ENCODE assay signal across 11 cellular contexts in genomic region chr2:20103514-20103913, GRCh38. TPM values are rescaled to one million over a fixed set of nuclear protein-coding genes. Genes with fewer than 3 reads are reported as not detected.
DNase-seq lines count a peak whose midpoint lies in the region; ATAC-seq and TF ChIP-seq lines count a peak whose summit lies in the region.
"Had no signal": no experiment of that assay in that cellular context is flagged by ENCODE, and none has a peak within 500 bp of the region (broad histone marks: within the 10 kb centered on the region; RNA-seq: fewer than 3 reads in every experiment).

No MANE protein-coding gene starts in this region.

- intact Hi-C loops in HCT116 (cut with micrococcal nuclease) = loop anchor here (1.0 kb wide), 1 partner anchor 188 kb away; no protein-coding TSS in a partner anchor
- intact Hi-C loops in activated naive CD4-positive, alpha-beta T cell treated with anti-CD3 and anti-CD28 coated beads for 36 hours (cut with micrococcal nuclease) = loop anchor here (2.0 kb wide), 1 partner anchor 121 kb away; the partner anchor contains the start of gene SDC1

- H3K27ac Mint-ChIP-seq in activated naive CD4-positive, alpha-beta T cell treated with anti-CD3 and anti-CD28 coated beads for 36 hours = no peak overlapping the region
- H3K27ac Mint-ChIP-seq: T-helper 1 cell treated with Interleukin-12 subunit alpha and Interleukin-12 subunit beta and Interleukin-4 antibody, amounts not matched to agents 30 μg/mL and 1 μg/mL, for 36 hours had no signal

- H3K36me3 ChIP-seq in HCT116 (ENCODE audit: control insufficient read depth in 1 of 2, insufficient read depth in 2 of 2, low read length in 2 of 2) = no peaks in the 10 kb centered on the region

- no peak overlapping the region for H3K4me3 Mint-ChIP-seq in activated naive CD4-positive, alpha-beta T cell treated with anti-CD3 and anti-CD28 coated beads for 36 hours
- H3K4me3 Mint-ChIP-seq: T-helper 1 cell treated with Interleukin-12 subunit alpha and Interleukin-12 subunit beta and Interleukin-4 antibody, amounts not matched to agents 30 μg/mL and 1 μg/mL, for 36 hours had no signal

- RAD21 ChIA-PET in HCT116 (lab: Charles Lee; ENCODE audit: low non-redundant PET in 1 of 2, low total read pairs in 2 of 2, uncharacterized antibody in 2 of 2, unreplicated experiment in 2 of 2) = interaction anchor here in 1 of 2 experiments (1.0 kb wide), 1 partner anchor 188 kb away, joined by 3 read pairs; no protein-coding TSS in a partner anchor

- no peaks in the 10 kb centered on the region for H3K79me2 ChIP-seq in HCT116 (ENCODE audit: insufficient read depth, low read length)

- H3K4me3 ChIP-seq in AG09309 (ENCODE audit: control insufficient read depth, low read depth, low read length) (no peak overlapping the region), HCT116 (replicated peaks in 1 of 2; ENCODE audit: low read depth in 1 of 2, low read length in 2 of 2) (no peak overlapping the region)

- H3K27me3 ChIP-seq in HCT116 (ENCODE audit: insufficient read depth, low read length) (no peaks in the 10 kb centered on the region), foreskin keratinocyte (no peaks in the 10 kb centered on the region)

- TF ChIP-seq POLR2A in HCT116 (IDR thresholded peaks at IDR 0.05; ENCODE audit: borderline replicate concordance, extremely low read depth, insufficient read depth, insufficient read length) = no peak

- POLR2A ChIA-PET in HCT116 (lab: Charles Lee) (interaction anchor here (1.2 kb wide), 1 partner anchor 187 kb away, joined by 3 read pairs; no protein-coding TSS in a partner anchor), HEK293T (lab: Yijun Ruan, JAX) (no interaction called here)

- H3K4me2 ChIP-seq in HCT116 (ENCODE audit: low read length) = no peak overlapping the region

- no TSS peak for BruUV-seq in HCT116 (replicated peaks; lab: Mats Ljungman, UMichigan)

- DNase-seq in AG09309 (ENCODE audit: low read depth) = peak; percentile 27
- DNase-seq in HCT116 (ENCODE audit: low read depth, low spot score) = no peak
- DNase-seq in RPMI7951 (ENCODE audit: low read depth) = peak; percentile 43
- DNase-seq in foreskin keratinocyte = no peak
- DNase-seq in activated naive CD4-positive, alpha-beta T cell treated with anti-CD3 and anti-CD28 coated beads for 36 hours = no peak
- DNase-seq in NCI-H748 (lab: John Stamatoyannopoulos, UW; ENCODE audit: unreplicated experiment) = no peak
- DNase-seq in HEK293T (ENCODE audit: extremely low spot score) = no peak
- no peak for DNase-seq in amniotic stem cell (lab: John Stamatoyannopoulos, UW)
- DNase-seq: activated gamma-delta T cell treated with Interleukin-2 at 50 U/mL for 16 hours, GOT3 had no signal

- CTCF ChIA-PET in HCT116 (lab: Charles Lee) = interaction anchor here (1.1 to 1.4 kb wide), 2 partner anchors 88 to 188 kb away, joined by 3 to 10 read pairs; no protein-coding TSS in a partner anchor
- CTCF ChIA-PET in activated naive CD4-positive, alpha-beta T cell treated with anti-CD3 and anti-CD28 coated beads for 36 hours (lab: Charles Lee) = interaction anchor here (1.0 to 1.1 kb wide), 2 partner anchors 89 to 148 kb away, joined by 3 read pairs; no protein-coding TSS in a partner anchor
- CTCF ChIA-PET in HEK293T (lab: Yijun Ruan, JAX) = interaction anchor here (1.0 kb wide), 1 partner anchor 122 kb away, joined by 3 read pairs; the partner anchor contains the start of gene SDC1

- H3K36me3 Mint-ChIP-seq in activated naive CD4-positive, alpha-beta T cell treated with anti-CD3 and anti-CD28 coated beads for 36 hours (ENCODE audit: low read depth) = peaks cover 1% of the 10 kb centered on the region

- no peaks in the 10 kb centered on the region for H3K9me2 ChIP-seq in HCT116 (ENCODE audit: insufficient read depth)

- no peak overlapping the region for H3K9ac ChIP-seq in HCT116 (ENCODE audit: low read length)

- no peaks in the 10 kb centered on the region for H4K20me1 ChIP-seq in HCT116 (ENCODE audit: insufficient read depth)

- H3K27me3 Mint-ChIP-seq in activated naive CD4-positive, alpha-beta T cell treated with anti-CD3 and anti-CD28 coated beads for 36 hours (ENCODE audit: low read depth) = peaks cover 23% of the 10 kb centered on the region

- no peak overlapping the region for H2AFZ ChIP-seq in HCT116 (ENCODE audit: low read depth, low read length, poor library complexity, severe bottlenecking)

- H3K4me1 Mint-ChIP-seq in activated naive CD4-positive, alpha-beta T cell treated with anti-CD3 and anti-CD28 coated beads for 36 hours (ENCODE audit: low read depth) = no peaks in the 10 kb centered on the region

- no peaks in the 10 kb centered on the region for H3K9me3 ChIP-seq in HCT116 (ENCODE audit: control insufficient read depth in 1 of 2, insufficient read depth in 1 of 2, low read depth in 1 of 2, low read length in 2 of 2)

- H3K27ac ChIP-seq in HCT116 (ENCODE audit: low read depth, low read length) (no peak overlapping the region), foreskin keratinocyte (no peak overlapping the region)

- peak; percentile 64 for TF ChIP-seq RAD21 in HCT116 (IDR thresholded peaks at IDR 0.05; ENCODE audit: low read depth)

- TF ChIP-seq CTCF in AG09309 (IDR thresholded peaks at IDR 0.05; ENCODE audit: control insufficient read depth, insufficient read depth, low read depth, low read length, missing control alignments) (peak; percentile 51), HCT116 (IDR thresholded peaks at IDR 0.05 in 2 of 3, conservative IDR thresholded peaks at IDR 0.05 in 1 of 3; ENCODE audit: borderline replicate concordance in 1 of 3, insufficient read depth in 1 of 3, low read depth in 2 of 3, low read length in 2 of 3) (peak; percentile 22 to 46 (median 45); a peak in 4 of 6 replicates), foreskin keratinocyte (conservative IDR thresholded peaks at IDR 0.05) (peak; percentile 74)

- peaks cover 10% of the 10 kb centered on the region for H3K9me3 Mint-ChIP-seq in activated naive CD4-positive, alpha-beta T cell treated with anti-CD3 and anti-CD28 coated beads for 36 hours

- H3K4me1 ChIP-seq in HCT116 (ENCODE audit: control insufficient read depth in 1 of 2, insufficient read depth in 2 of 2, low read length in 2 of 2) (no peaks in the 10 kb centered on the region), foreskin keratinocyte (peaks cover 3% of the 10 kb centered on the region)

- peak; percentile 47; the same call in 1 of the 2 replicates for ATAC-seq in HCT116
- ATAC-seq in foreskin keratinocyte = peak; percentile 42

TF ChIP-seq in HCT116, 20 proteins besides CTCF, POLR2A, EP300 and RAD21:
- no peak for TF ChIP-seq TCF7L2 (IDR thresholded peaks at IDR 0.05; ENCODE audit: borderline replicate concordance, extremely low read depth, insufficient read depth, insufficient read length)

TF ChIP-seq in HEK293T, 16 proteins besides CTCF, POLR2A, EP300 and RAD21:
- TF ChIP-seq SP1 (IDR thresholded peaks at IDR 0.05) (no peak), BHLHE40 (IDR thresholded peaks at IDR 0.05; ENCODE audit: borderline replicate concordance) (no peak), HDGF (IDR thresholded peaks at IDR 0.05; ENCODE audit: borderline replicate concordance) (no peak), ELF4 (IDR thresholded peaks at IDR 0.05) (no peak), TARDBP (IDR thresholded peaks at IDR 0.05) (no peak), LEF1 (IDR thresholded peaks at IDR 0.05; ENCODE audit: borderline replicate concordance) (no peak), FOXK2 (IDR thresholded peaks at IDR 0.05) (no peak), CTBP1 (IDR thresholded peaks at IDR 0.05; ENCODE audit: borderline replicate concordance) (no peak), PKNOX1 (IDR thresholded peaks at IDR 0.05) (no peak), SUZ12 (IDR thresholded peaks at IDR 0.05) (no peak), FOXA1 (IDR thresholded peaks at IDR 0.05) (no peak), L3MBTL2 (conservative IDR thresholded peaks at IDR 0.05) (no peak)

RNA-seq across cellular contexts. Expression of gene LAPTM4A, which starts 52.1 kb away (rescaled TPM):
- total RNA-seq in HCT116 (2021; ENCODE audit: unreplicated experiment) (84.5 TPM), foreskin keratinocyte (91.4 and 103 TPM in 2 replicates)
- polyA plus RNA-seq in HCT116 (2012) = 66.1 and 72.5 TPM in 2 replicates
- total RNA-seq in RPMI7951 (2014; rRNA removed; shearing (Covaris generic)) = 218 and 267 TPM in 2 replicates
- 127 and 150 TPM in 2 replicates for polyA plus RNA-seq in foreskin keratinocyte
- 10 to 100 TPM; 23.4 to 24.4 TPM for total RNA-seq in activated naive CD4-positive, alpha-beta T cell treated with anti-CD3 and anti-CD28 coated beads for 36 hours

Comparison
In these comparisons a context has a peak if more than half of its experiments do, and no peak if none do; other contexts are left out.
1. DNase-seq: peak in AG09309 (single experiment) and RPMI7951 (single experiment); none in HCT116 (single experiment), foreskin keratinocyte (0 of 2), activated naive CD4-positive, alpha-beta T cell treated with anti-CD3 and anti-CD28 coated beads for 36 hours (single experiment), NCI-H748 (single experiment), HEK293T (single experiment) and amniotic stem cell (single experiment).
2. Peak in every context shown above with its lines, with median percentiles within 50 percentile points of each other: CTCF ChIP-seq.